Comparison of ENCODE assay signal across 8 cellular contexts in the genomic region with DNA sequence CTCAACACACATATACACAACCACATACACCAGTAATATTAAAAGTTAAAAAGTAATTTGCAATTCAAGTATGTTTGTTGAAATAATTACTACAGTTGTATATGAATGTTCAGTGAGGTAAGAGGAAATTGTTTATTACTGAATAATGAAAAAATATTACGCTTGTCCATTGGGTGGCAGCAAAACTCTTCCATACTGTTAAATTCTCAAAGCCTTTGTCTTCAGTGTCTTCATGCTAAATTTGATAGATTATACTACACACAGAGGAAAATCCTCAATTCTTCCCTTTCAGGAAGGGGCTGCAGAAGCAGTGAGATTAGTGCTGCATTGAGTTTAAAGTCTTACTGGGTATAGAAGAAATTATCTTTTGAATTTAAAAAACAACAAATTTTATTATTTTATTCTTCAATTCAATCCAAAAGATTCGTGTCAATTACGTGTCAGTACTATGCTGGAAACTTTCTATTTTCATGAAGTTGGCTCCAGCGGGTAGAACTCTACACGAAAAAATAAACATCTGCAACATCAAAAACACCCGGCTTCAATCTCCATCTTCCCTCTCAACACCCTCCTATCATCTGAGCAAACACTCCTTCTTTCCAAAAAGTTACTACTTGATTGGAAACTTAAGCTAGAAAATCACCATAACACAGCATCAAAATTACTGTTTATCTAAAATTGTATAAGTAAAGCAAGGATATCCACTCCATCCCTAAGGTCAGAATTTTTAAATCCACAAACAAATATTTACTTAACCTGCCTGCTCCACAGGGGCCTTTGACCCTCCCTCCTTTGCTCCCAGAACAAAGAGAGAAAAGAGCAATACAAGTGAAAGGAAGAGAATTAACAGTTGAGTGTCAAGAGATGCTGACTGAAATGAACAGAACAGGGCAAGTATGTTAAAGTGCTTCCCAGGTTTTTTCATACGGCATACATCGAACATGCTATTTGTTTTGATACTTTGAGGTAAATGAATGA. TPM values are rescaled to one million over a fixed set of nuclear protein-coding genes. Genes with fewer than 3 reads are reported as not detected.
A peak's percentile ranks its signal among the peaks of the same experiment; 100 is the strongest.
DNase-seq lines count a peak whose midpoint lies in the region; ATAC-seq, FAIRE-seq and TF ChIP-seq lines count a peak whose summit lies in the region.

No MANE protein-coding gene starts in this region.

- 52% methylated on average over 8 of the region's 8 CpGs for whole genome bisulfite sequencing in tibial nerve, 2 donors

- H3K36me3 Mint-ChIP-seq in immature natural killer cell: no peaks in the 10 kb centered on the region

- DNase-seq in NCI-H82 (lab: John Stamatoyannopoulos, UW) (peak; percentile 58), NCI-H82 treated with DMSO at 0.1 percent for 48 hours (lab: John Stamatoyannopoulos, UW; ENCODE audit: unreplicated experiment) (no peak), H54 (ENCODE audit: insufficient read length, low spot score) (no peak), NCI-H2171 (lab: John Stamatoyannopoulos, UW) (peak; percentile 21), astrocyte of the hippocampus (ENCODE audit: low read depth, low spot score) (peak; percentile 70), immature natural killer cell (peak; percentile 50 to 61 (median 53)), tibial nerve (ENCODE audit: low spot score in 2 of 2) (peak in 1 of 2 donors; percentile 46)

- no peak for TF ChIP-seq EP300 in tibial nerve (IDR thresholded peaks at IDR 0.05)

- H3K27ac Mint-ChIP-seq in immature natural killer cell: no peak overlapping the region

- H3K27ac ChIP-seq in tibial nerve: no peak overlapping the region

- H3K27me3 ChIP-seq in tibial nerve: no peaks in the 10 kb centered on the region

- no peak for ATAC-seq in HG03039 (IDR thresholded peaks at IDR 0.05; ENCODE audit: unreplicated experiment)

- TF ChIP-seq POLR2A in H54 (IDR thresholded peaks at IDR 0.05; ENCODE audit: low read depth, low read length) (no peak), tibial nerve (IDR thresholded peaks at IDR 0.05) (no peak)

- H3K4me1 Mint-ChIP-seq in immature natural killer cell: no peaks in the 10 kb centered on the region

- H3K27me3 Mint-ChIP-seq in immature natural killer cell (ENCODE audit: low read depth in 3 of 3): peaks cover 2 to 7% (median 2%) of the 10 kb centered on the region in 3 donors

- no peaks in the 10 kb centered on the region for H3K4me1 ChIP-seq in tibial nerve

- peaks cover 0 to 5% (median 0%) of the 10 kb centered on the region in 4 donors for H3K9me3 ChIP-seq in tibial nerve

- H3K4me3 Mint-ChIP-seq in immature natural killer cell: no peak overlapping the region

- no peak overlapping the region for H3K4me3 ChIP-seq in tibial nerve

- FAIRE-seq in H54 (lab: Jason Lieb, UNC): peak; percentile 67

- no peaks in the 10 kb centered on the region for H3K36me3 ChIP-seq in tibial nerve

- TF ChIP-seq CTCF in tibial nerve (IDR thresholded peaks at IDR 0.05): peak; percentile 40 to 78 (median 50)

- H3K9me3 Mint-ChIP-seq in immature natural killer cell: no peaks in the 10 kb centered on the region

RNA-seq across cellular contexts. Expression of gene TES, which starts 37.0 kb away (rescaled TPM):
- 100 to 1,000 TPM; 235 to 402 (median 325) TPM for polyA plus RNA-seq in immature natural killer cell
- total RNA-seq in tibial nerve: 10 to 100 TPM; 18.6 to 28.3 (median 24.2) TPM

Comparison
In these comparisons a context has a peak if more than half of its experiments do, and no peak if none do; other contexts are left out.
1. DNase-seq: peak in NCI-H82 (single experiment), NCI-H2171 (single experiment), astrocyte of the hippocampus (single experiment) and immature natural killer cell (3 of 3); none in NCI-H82 treated with DMSO at 0.1 percent for 48 hours (single experiment) and H54 (single experiment).